Comparison of ENCODE assay signal across 28 cellular contexts in genomic region chr3:5086708-5087107, GRCh38.
"Had no signal": no experiment of that assay in that cellular context is flagged by ENCODE, and none has a peak within 500 bp of the region (broad histone marks: within the 10 kb centered on the region; RNA-seq: fewer than 3 reads in every experiment).

No MANE protein-coding gene starts in this region.

- H3K27me3 ChIP-seq: colonic mucosa, dorsolateral prefrontal cortex, esophagus muscularis mucosa, foreskin keratinocyte, gastroesophageal sphincter had no signal

- DNase-seq: colonic mucosa; cortex of kidney; dermis blood vessel endothelial cell; dorsolateral prefrontal cortex; effector CD4-positive, alpha-beta T cell; effector CD8-positive, alpha-beta T cell; effector memory CD4-positive, alpha-beta T cell; effector memory CD8-positive, alpha-beta T cell; endodermal cell; erythroblast; esophagus squamous epithelium; foreskin fibroblast; foreskin keratinocyte; foreskin melanocyte; gastrocnemius medialis; glutamatergic neuron; head of caudate nucleus; heart left ventricle; heart right ventricle had no signal

- H3K9me3 ChIP-seq: colonic mucosa, esophagus muscularis mucosa, esophagus squamous epithelium, gastrocnemius medialis, gastroesophageal sphincter, heart left ventricle, heart right ventricle had no signal

- H3K4me1 ChIP-seq: colonic mucosa, esophagus muscularis mucosa, esophagus squamous epithelium, foreskin keratinocyte, gastrocnemius medialis, gastroesophageal sphincter had no signal

- H3K27ac ChIP-seq: colonic mucosa, coronary artery, dorsolateral prefrontal cortex, epithelial cell of prostate, esophagus muscularis mucosa, esophagus squamous epithelium, foreskin keratinocyte, gastrocnemius medialis, gastroesophageal sphincter, heart left ventricle, heart right ventricle had no signal

- ATAC-seq: effector memory CD8-positive, alpha-beta T cell; esophagus mucosa; foreskin keratinocyte; gastrocnemius medialis; gastroesophageal sphincter; heart left ventricle had no signal

- FAIRE-seq: colon, endometrium, endothelial cell of umbilical vein, frontal cortex had no signal

- H3K36me3 ChIP-seq: colonic mucosa, esophagus muscularis mucosa, esophagus squamous epithelium, gastrocnemius medialis, gastroesophageal sphincter, heart left ventricle, heart right ventricle had no signal

- H3K4me3 ChIP-seq: colonic mucosa, coronary artery, dorsolateral prefrontal cortex, esophagus muscularis mucosa, esophagus squamous epithelium, gastrocnemius medialis, gastroesophageal sphincter, heart left ventricle, heart right ventricle had no signal
